ENCODE assay signal across 1 cellular context in the genomic region with DNA sequence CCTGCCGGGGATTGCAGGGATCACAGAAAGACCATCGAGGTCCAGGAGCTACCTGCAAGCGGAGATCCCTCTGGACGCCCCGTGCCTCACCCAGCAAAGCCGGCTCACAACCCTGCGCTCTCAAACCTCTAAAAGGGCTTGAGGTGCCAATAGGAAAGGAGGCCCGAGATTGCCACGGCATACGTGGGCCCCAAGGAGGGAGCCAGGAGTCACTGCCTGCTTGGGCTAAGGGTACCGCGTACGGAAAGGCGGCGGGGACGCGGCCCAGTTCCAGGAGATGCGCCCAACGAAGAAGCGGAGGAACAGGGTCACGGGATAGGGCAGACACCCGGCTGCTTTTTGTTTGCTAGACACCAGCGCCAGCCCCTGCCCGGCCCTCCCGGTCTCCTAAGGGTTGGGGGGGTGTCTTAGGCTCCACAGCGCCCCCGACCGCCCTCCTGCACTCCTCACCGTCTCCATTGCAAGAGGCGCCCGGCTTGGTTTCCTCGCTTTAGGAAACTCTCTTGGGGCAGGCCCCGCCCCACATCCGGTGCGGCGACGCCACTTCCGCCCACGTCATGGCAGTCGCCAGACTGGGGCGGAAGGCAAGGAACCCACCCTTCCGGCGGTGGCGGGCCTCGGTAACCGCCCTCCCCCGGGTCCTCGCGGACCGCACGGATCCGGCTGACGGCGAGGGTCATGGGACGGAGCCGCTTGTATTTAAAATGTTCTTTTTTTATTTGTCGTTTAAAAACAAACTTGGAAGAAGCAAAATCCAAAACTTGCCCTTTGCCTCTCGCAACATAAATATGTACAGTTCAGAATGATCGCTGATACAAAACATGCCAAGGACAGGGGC.
TF ChIP-seq lines count a peak whose summit lies in the region.

Gene PRKAG1, minus strand, starts transcription at position 495 of the 838 bp plus-strand sequence. Its CDS starts 36 bp downstream, at position 459.

TF ChIP-seq in HepG2, 621 proteins besides CTCF, POLR2A, EP300 and RAD21 (continued from another document):
- TF ChIP-seq, protein P1, sequence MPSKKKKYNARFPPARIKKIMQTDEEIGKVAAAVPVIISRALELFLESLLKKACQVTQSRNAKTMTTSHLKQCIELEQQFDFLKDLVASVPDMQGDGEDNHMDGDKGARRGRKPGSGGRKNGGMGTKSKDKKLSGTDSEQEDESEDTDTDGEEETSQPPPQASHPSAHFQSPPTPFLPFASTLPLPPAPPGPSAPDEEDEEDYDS (CRISPR knock-in tag; IDR thresholded peaks at IDR 0.05): peak; percentile 73; the same call in 1 of the 2 replicates
- TF ChIP-seq CEBPG (CRISPR knock-in tag; IDR thresholded peaks at IDR 0.05) (0 out of 2 replicates have a peak, but pooled peaks have one; percentile 35), ATF1 (CRISPR knock-in tag; IDR thresholded peaks at IDR 0.05) (peak; percentile 90), POLR2G (IDR thresholded peaks at IDR 0.05; ENCODE audit: low read depth, low read length) (peak; percentile 98), ZNF34 (CRISPR knock-in tag; IDR thresholded peaks at IDR 0.05; ENCODE audit: borderline replicate concordance) (no peak; the same call in 1 of the 2 replicates), JDP2 (CRISPR knock-in tag; IDR thresholded peaks at IDR 0.05; ENCODE audit: borderline replicate concordance) (no peak), NRL (CRISPR knock-in tag; IDR thresholded peaks at IDR 0.05; ENCODE audit: borderline replicate concordance) (no peak), RBFOX2 (IDR thresholded peaks at IDR 0.05; ENCODE audit: low read depth, low read length) (peak; percentile 96), KAT8 (CRISPR knock-in tag; IDR thresholded peaks at IDR 0.05) (peak; percentile 97), ZFP37 (CRISPR knock-in tag; IDR thresholded peaks at IDR 0.05; ENCODE audit: borderline replicate concordance) (no peak), ZKSCAN1 (IDR thresholded peaks at IDR 0.05; ENCODE audit: low read length) (no peak), ZGPAT (CRISPR knock-in tag; IDR thresholded peaks at IDR 0.05) (peak; percentile 95), BORCS8-MEF2B (CRISPR knock-in tag; IDR thresholded peaks at IDR 0.05) (peak; percentile 68; the same call in 1 of the 2 replicates), ZNF501 (CRISPR knock-in tag; IDR thresholded peaks at IDR 0.05) (peak; percentile 96), KMT2A (CRISPR knock-in tag; IDR thresholded peaks at IDR 0.05) (peak; percentile 71; the same call in 1 of the 2 replicates), ZNF768 (CRISPR knock-in tag; IDR thresholded peaks at IDR 0.05) (peak; percentile 46; the same call in 1 of the 2 replicates), HMGA1 (CRISPR knock-in tag; conservative IDR thresholded peaks at IDR 0.05) (no peak), ZFP36L2 (CRISPR knock-in tag; IDR thresholded peaks at IDR 0.05) (no peak), ZNF629 (CRISPR knock-in tag; conservative IDR thresholded peaks at IDR 0.05) (no peak), FOXM1 (CRISPR knock-in tag; IDR thresholded peaks at IDR 0.05) (no peak), NFATC3 (CRISPR knock-in tag; IDR thresholded peaks at IDR 0.05) (no peak), ARHGAP35 (CRISPR knock-in tag; IDR thresholded peaks at IDR 0.05; ENCODE audit: borderline replicate concordance) (no peak), NFYC (CRISPR knock-in tag; IDR thresholded peaks at IDR 0.05) (no peak; the same call in 1 of the 2 replicates), ZNF788 (CRISPR knock-in tag; IDR thresholded peaks at IDR 0.05; ENCODE audit: borderline replicate concordance) (peak; percentile 51; the same call in 1 of the 2 replicates), TP53 (CRISPR knock-in tag; conservative IDR thresholded peaks at IDR 0.05) (peak; percentile 72; the same call in 1 of the 2 replicates), ZNF350 (CRISPR knock-in tag; IDR thresholded peaks at IDR 0.05; ENCODE audit: borderline replicate concordance, low read depth) (peak; percentile 90), TRAFD1 (CRISPR knock-in tag; IDR thresholded peaks at IDR 0.05; ENCODE audit: borderline replicate concordance) (peak; percentile 54; the same call in 1 of the 2 replicates), ZNF687 (CRISPR knock-in tag; IDR thresholded peaks at IDR 0.05) (peak; percentile 91), TEAD3 (CRISPR knock-in tag; optimal IDR thresholded peaks at IDR 0.05; ENCODE audit: borderline replicate concordance) (no peak), PRPF4 (IDR thresholded peaks at IDR 0.05; ENCODE audit: low read depth, low read length, poor library complexity, severe bottlenecking) (no peak), ATF2 (CRISPR knock-in tag; IDR thresholded peaks at IDR 0.05) (peak; percentile 61; the same call in 1 of the 2 replicates), ZNF468 (CRISPR knock-in tag; IDR thresholded peaks at IDR 0.05) (no peak), SMYD3 (CRISPR knock-in tag; IDR thresholded peaks at IDR 0.05) (no peak), ZBTB3 (CRISPR knock-in tag; IDR thresholded peaks at IDR 0.05; ENCODE audit: borderline replicate concordance, low read depth) (no peak), FOXK1 (CRISPR knock-in tag; IDR thresholded peaks at IDR 0.05; ENCODE audit: borderline replicate concordance, low read depth) (peak; percentile 54; the same call in 1 of the 2 replicates), ZFP1 (CRISPR knock-in tag; IDR thresholded peaks at IDR 0.05) (no peak), ZNF441 (CRISPR knock-in tag; IDR thresholded peaks at IDR 0.05; ENCODE audit: borderline replicate concordance) (peak; percentile 85)
- TF ChIP-seq, protein P2, sequence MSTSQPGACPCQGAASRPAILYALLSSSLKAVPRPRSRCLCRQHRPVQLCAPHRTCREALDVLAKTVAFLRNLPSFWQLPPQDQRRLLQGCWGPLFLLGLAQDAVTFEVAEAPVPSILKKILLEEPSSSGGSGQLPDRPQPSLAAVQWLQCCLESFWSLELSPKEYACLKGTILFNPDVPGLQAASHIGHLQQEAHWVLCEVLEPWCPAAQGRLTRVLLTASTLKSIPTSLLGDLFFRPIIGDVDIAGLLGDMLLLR (CRISPR knock-in tag; IDR thresholded peaks at IDR 0.05): 0 out of 2 replicates have a peak, but pooled peaks have one; percentile 39
